8 cellular contexts compared by ENCODE assay signal in genomic region chrX:3493605-3494004, GRCh38.
"Had no signal": no experiment of that assay in that cellular context is flagged by ENCODE, and none has a peak within 500 bp of the region (broad histone marks: within the 10 kb centered on the region; RNA-seq: fewer than 3 reads in every experiment).

No MANE protein-coding gene starts in this region.

- FAIRE-seq: G401.6, GM12878, GM12891, GM12892, GM18507, GM19239 had no signal

- ATAC-seq: GM12878 had no signal

- DNase-seq: GDM1, GF-D8 had no signal

- H3K4me3 ChIP-seq: GM12878 had no signal
